Comparison of ENCODE assay signal across 11 cellular contexts in genomic region chr11:44814881-44815592, GRCh38.
DNase-seq lines count a peak whose midpoint lies in the region; ATAC-seq and TF ChIP-seq lines count a peak whose summit lies in the region.
"Had no signal": no experiment of that assay in that cellular context is flagged by ENCODE, and none has a peak within 500 bp of the region (broad histone marks: within the 10 kb centered on the region; RNA-seq: fewer than 3 reads in every experiment).

No MANE protein-coding gene starts in this region.

- peaks cover 13% of the 10 kb centered on the region for H3K27me3 Mint-ChIP-seq in nephron progenitor cell (ENCODE audit: low read depth, poor library complexity)
- no peaks in the 10 kb centered on the region for H3K27me3 Mint-ChIP-seq in activated T-cell treated with anti-CD3 and anti-CD28 coated beads, Interleukin-2, amount 50 U/mL, for 4 hours (ENCODE audit: low read depth)

- peaks cover 6% of the 10 kb centered on the region for H3K36me3 Mint-ChIP-seq in nephron progenitor cell (ENCODE audit: low read depth)
- peaks cover 14% of the 10 kb centered on the region for H3K36me3 Mint-ChIP-seq in activated T-cell treated with anti-CD3 and anti-CD28 coated beads, Interleukin-2, amount 50 U/mL, for 4 hours (ENCODE audit: insufficient read depth)

- H3K4me3 Mint-ChIP-seq in nephron progenitor cell = no peak overlapping the region
- H3K4me3 Mint-ChIP-seq in activated T-cell treated with anti-CD3 and anti-CD28 coated beads, Interleukin-2, amount 50 U/mL, for 4 hours = no peak overlapping the region
- H3K4me3 Mint-ChIP-seq: HFFc6 had no signal

- no peak overlapping the region for H3K4me3 ChIP-seq in cardiac fibroblast (replicated peaks in 1 of 2; ENCODE audit: low read depth in 2 of 2, low read length in 2 of 2)
- H3K4me3 ChIP-seq: thoracic aorta had no signal

- TF ChIP-seq CTCF in cardiac fibroblast (IDR thresholded peaks at IDR 0.05; ENCODE audit: low read depth, low read length) = no peak
- TF ChIP-seq CTCF in nephron progenitor cell (IDR thresholded peaks at IDR 0.05) = no peak

- H3K9me3 Mint-ChIP-seq in nephron progenitor cell = peaks cover 5% of the 10 kb centered on the region
- H3K9me3 Mint-ChIP-seq in activated T-cell treated with anti-CD3 and anti-CD28 coated beads, Interleukin-2, amount 50 U/mL, for 4 hours = no peaks in the 10 kb centered on the region

- H3K27ac Mint-ChIP-seq in nephron progenitor cell = peak overlapping the region; percentile 86
- H3K27ac Mint-ChIP-seq: HFFc6 had no signal

- peak; percentile 73 for DNase-seq in GM03348 (ENCODE audit: low spot score)
- peak; percentile 75 for DNase-seq in NCI-H226
- peak; percentile 46 to 48 for DNase-seq in cardiac fibroblast (ENCODE audit: low read depth in 2 of 2)
- DNase-seq in nephron progenitor cell = no peak
- DNase-seq in activated T-cell treated with anti-CD3 and anti-CD28 coated beads, Interleukin-2, amount 50 U/mL, for 4 hours = no peak
- no peak for DNase-seq in pons (ENCODE audit: low spot score)
- DNase-seq in anterior cingulate cortex (lab: John Stamatoyannopoulos, UW) = no peak
- DNase-seq: activated CD8-positive, alpha-beta memory T cell treated with anti-CD3 and anti-CD28 coated beads, Interleukin-2, amount 50 U/mL, for 4 hours; HFFc6 had no signal

- ATAC-seq in activated T-cell treated with anti-CD3 and anti-CD28 coated beads, Interleukin-2, amount 50 U/mL, for 4 hours = no peak
- no peak for ATAC-seq in GM19324 (IDR thresholded peaks at IDR 0.05; ENCODE audit: low FRiP score, unreplicated experiment)

- H3K4me1 Mint-ChIP-seq in nephron progenitor cell = peaks cover 37% of the 10 kb centered on the region
- peaks cover 7% of the 10 kb centered on the region for H3K4me1 Mint-ChIP-seq in activated T-cell treated with anti-CD3 and anti-CD28 coated beads, Interleukin-2, amount 50 U/mL, for 4 hours (ENCODE audit: low read depth)

Comparison
In these comparisons a context has a peak if more than half of its experiments do, and no peak if none do; other contexts are left out.
1. DNase-seq: peak in GM03348 (single experiment), NCI-H226 (single experiment) and cardiac fibroblast (2 of 2); none in nephron progenitor cell (single experiment), activated T-cell treated with anti-CD3 and anti-CD28 coated beads, Interleukin-2, amount 50 U/mL, for 4 hours (single experiment), pons (single experiment) and anterior cingulate cortex (0 of 58).